In the genomic region with DNA sequence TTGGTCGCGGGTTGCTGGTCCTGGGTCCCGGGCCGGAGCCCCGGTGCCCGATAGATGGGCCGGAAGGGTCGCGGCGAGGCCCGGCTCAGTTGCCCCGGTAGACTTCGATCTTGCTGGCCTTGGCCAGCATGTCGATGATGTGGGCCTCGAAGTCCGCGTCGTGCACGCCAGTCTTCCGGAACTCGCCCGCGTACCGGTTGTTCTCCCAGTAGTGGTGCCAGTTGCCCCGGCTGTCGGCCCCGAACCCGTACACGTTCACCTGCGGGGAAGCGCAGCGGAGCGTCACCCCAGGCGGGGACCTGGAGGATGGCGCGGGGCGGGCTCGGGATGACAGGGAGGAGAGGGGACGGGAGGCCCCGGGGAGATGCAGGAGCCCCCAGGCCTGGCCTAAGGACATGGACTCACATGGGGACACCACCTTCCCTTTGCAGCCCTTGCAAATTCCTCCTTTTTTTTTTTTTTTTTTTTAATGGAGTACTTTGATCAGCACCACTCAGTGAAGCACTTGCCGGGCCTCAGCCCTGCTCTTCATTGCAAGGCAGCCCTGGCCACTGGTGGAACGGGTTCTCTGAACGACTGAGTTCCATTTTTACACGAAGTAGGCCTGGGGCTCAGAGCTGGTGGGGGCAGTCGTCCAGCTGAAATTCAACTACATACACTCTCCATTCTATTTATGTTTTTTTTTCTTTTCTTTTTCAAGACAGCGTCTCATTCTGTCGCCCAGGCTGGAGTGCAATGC, we compare ENCODE assay signal across 8 cellular contexts. TPM values are rescaled to one million over a fixed set of nuclear protein-coding genes. Genes with fewer than 3 reads are reported as not detected.
DNase-seq lines count a peak whose midpoint lies in the region; ATAC-seq and TF ChIP-seq lines count a peak whose summit lies in the region.

No MANE protein-coding gene starts in this region.

- H3K9me3 ChIP-seq in DND-41 (ENCODE audit: insufficient read depth, low read length, severe bottlenecking) (no peaks in the 10 kb centered on the region), KOPT-K1 (ENCODE audit: insufficient read depth, low read length, poor library complexity, severe bottlenecking) (no peaks in the 10 kb centered on the region)

- H3K9me3 Mint-ChIP-seq in dendritic cell treated with granulocyte-macrophage colony-stimulating factor and Interleukin-4, amounts not matched to agents 40 ng/mL and 50 ng/mL, for 4 days = no peaks in the 10 kb centered on the region
- H3K9me3 Mint-ChIP-seq in naive thymus-derived CD8-positive, alpha-beta T cell = no peaks in the 10 kb centered on the region

- H3K4me3 Mint-ChIP-seq in dendritic cell treated with granulocyte-macrophage colony-stimulating factor and Interleukin-4, amounts not matched to agents 40 ng/mL and 50 ng/mL, for 4 days = peak overlapping the region; percentile 94
- H3K4me3 Mint-ChIP-seq in naive thymus-derived CD8-positive, alpha-beta T cell = peak overlapping the region; percentile 91 to 99 (median 95)

- H3K27ac ChIP-seq in DND-41 (ENCODE audit: low read length) (peak overlapping the region; percentile 85), KOPT-K1 (ENCODE audit: low read depth, low read length, poor library complexity, severe bottlenecking) (peak overlapping the region; percentile 93)

- POLR2A ChIA-PET in naive thymus-derived CD8-positive, alpha-beta T cell (lab: Charles Lee) = interaction anchor here (0.6 to 4.8 kb wide), 30 partner anchors 9 to 398 kb away, joined by 3 to 67 read pairs (median 5); partner anchors contain the start of genes AARS1, COG4, DDX19A and DDX19B

- H3K36me3 Mint-ChIP-seq in dendritic cell treated with granulocyte-macrophage colony-stimulating factor and Interleukin-4, amounts not matched to agents 40 ng/mL and 50 ng/mL, for 4 days (ENCODE audit: low read depth) = peaks cover 72% of the 10 kb centered on the region
- peaks cover 0 to 20% (median 7%) of the 10 kb centered on the region in 3 donors for H3K36me3 Mint-ChIP-seq in naive thymus-derived CD8-positive, alpha-beta T cell

- DNase-seq in DND-41 (no peak), HuH-7.5 (ENCODE audit: low spot score) (no peak), GOT3 (lab: John Stamatoyannopoulos, UW) (no peak)
- no peak for DNase-seq in naive thymus-derived CD8-positive, alpha-beta T cell

- TF ChIP-seq CTCF in DND-41 (IDR thresholded peaks at IDR 0.05; ENCODE audit: borderline replicate concordance, extremely low read depth, low read length, poor library complexity, severe bottlenecking) = no peak

- no peaks in the 10 kb centered on the region for H3K27me3 Mint-ChIP-seq in dendritic cell treated with granulocyte-macrophage colony-stimulating factor and Interleukin-4, amounts not matched to agents 40 ng/mL and 50 ng/mL, for 4 days
- no peaks in the 10 kb centered on the region for H3K27me3 Mint-ChIP-seq in naive thymus-derived CD8-positive, alpha-beta T cell

- peak overlapping the region; percentile 87 for H3K27ac Mint-ChIP-seq in dendritic cell treated with granulocyte-macrophage colony-stimulating factor and Interleukin-4, amounts not matched to agents 40 ng/mL and 50 ng/mL, for 4 days
- H3K27ac Mint-ChIP-seq in naive thymus-derived CD8-positive, alpha-beta T cell = peak overlapping the region; percentile 63 to 98 (median 93)

- peaks cover 29% of the 10 kb centered on the region for H3K79me2 ChIP-seq in DND-41 (ENCODE audit: insufficient read depth, low read length)

- intact Hi-C loops in dendritic cell treated with granulocyte-macrophage colony-stimulating factor and Interleukin-4, amounts not matched to agents 40 ng/mL and 50 ng/mL, for 4 days (cut with micrococcal nuclease) = loop anchor here (1.0 kb wide), 1 partner anchor 73 kb away; the partner anchor contains the start of gene FCSK

- H3K4me2 ChIP-seq in DND-41 (ENCODE audit: insufficient read depth, low read length) = peak overlapping the region; percentile 80

- peak overlapping the region; percentile 72 for H2AFZ ChIP-seq in DND-41 (ENCODE audit: low read depth, low read length)

- H3K4me1 Mint-ChIP-seq in dendritic cell treated with granulocyte-macrophage colony-stimulating factor and Interleukin-4, amounts not matched to agents 40 ng/mL and 50 ng/mL, for 4 days (ENCODE audit: low read depth) = peaks cover 32% of the 10 kb centered on the region
- peaks cover 6 to 22% (median 16%) of the 10 kb centered on the region in 4 donors for H3K4me1 Mint-ChIP-seq in naive thymus-derived CD8-positive, alpha-beta T cell

- peaks cover 27% of the 10 kb centered on the region for H3K4me1 ChIP-seq in DND-41 (ENCODE audit: insufficient read depth, low read length)

- peaks cover 5% of the 10 kb centered on the region; the same call in 1 of the 2 replicates for H4K20me1 ChIP-seq in DND-41 (ENCODE audit: insufficient read depth, low read length)

- H3K4me3 ChIP-seq in DND-41 (ENCODE audit: low read depth in 1 of 2, low read length in 2 of 2) = peak overlapping the region; percentile 28 to 77; a peak in 3 of 4 replicates

- ATAC-seq in DND-41 (ENCODE audit: insufficient read depth, low read depth) = peak; percentile 25
- peak; percentile 22 to 37 for ATAC-seq in naive thymus-derived CD8-positive, alpha-beta T cell
- no peak for ATAC-seq in GM18858 (IDR thresholded peaks at IDR 0.05; ENCODE audit: unreplicated experiment)
- no peak for ATAC-seq in HG02870 (IDR thresholded peaks at IDR 0.05; ENCODE audit: unreplicated experiment)

- H3K36me3 ChIP-seq in DND-41 (ENCODE audit: insufficient read depth, low read length) = peaks cover 28% of the 10 kb centered on the region
- H3K36me3 ChIP-seq in KOPT-K1 (ENCODE audit: insufficient read depth, low read length) = peaks cover 37% of the 10 kb centered on the region

- H3K9ac ChIP-seq in DND-41 (ENCODE audit: low read depth, low read length) = peak overlapping the region; percentile 85

- H3K27me3 ChIP-seq in DND-41 (ENCODE audit: insufficient read depth, low read length, poor library complexity) = no peaks in the 10 kb centered on the region

RNA-seq across cellular contexts. Expression of gene DDX19A, which starts 35.1 kb away (rescaled TPM):
- total RNA-seq in naive thymus-derived CD8-positive, alpha-beta T cell = 10 to 100 TPM; 49.9 to 52.5 TPM
- 10 to 100 TPM; 35.1 to 58.7 (median 42.8) TPM for polyA plus RNA-seq in naive thymus-derived CD8-positive, alpha-beta T cell

RNA-seq across cellular contexts. Expression of gene ST3GAL2, which starts 57.1 kb away (rescaled TPM):
- total RNA-seq in naive thymus-derived CD8-positive, alpha-beta T cell = 10 to 100 TPM; 30.5 to 31.9 TPM
- 10 to 100 TPM; 14.6 to 23.4 (median 16.5) TPM for polyA plus RNA-seq in naive thymus-derived CD8-positive, alpha-beta T cell

Comparison
In these comparisons a context has a peak if more than half of its experiments do, and no peak if none do; other contexts are left out.
1. ATAC-seq: peak in DND-41 (single experiment) and naive thymus-derived CD8-positive, alpha-beta T cell (2 of 2); none in GM18858 (single experiment) and HG02870 (single experiment).